In genomic region chr9:35538361-35539234, GRCh38 we compare ENCODE assay signal across 8 cellular contexts. TPM values are rescaled to one million over a fixed set of nuclear protein-coding genes. Genes with fewer than 3 reads are reported as not detected.
DNase-seq lines count a peak whose midpoint lies in the region; ATAC-seq and TF ChIP-seq lines count a peak whose summit lies in the region.

No MANE protein-coding gene starts in this region.

- H3K9ac ChIP-seq in BLaER1 treated with 17β-estradiol and CSF1 and Interleukin-3, amounts not matched to agents 10 nM and 100 nM = peak overlapping the region in 1 of 11 experiments; percentile 23; a peak in 1 of 22 replicates
- H3K9ac ChIP-seq in parathyroid adenoma = no peak overlapping the region

- no peaks in the 10 kb centered on the region for H3K9me3 Mint-ChIP-seq in Caco-2 (ENCODE audit: unreplicated experiment)

- H3K27me3 Mint-ChIP-seq in Caco-2 (ENCODE audit: insufficient read depth, unreplicated experiment) = no peaks in the 10 kb centered on the region

- CTCF ChIA-PET in Caco-2 (lab: Charles Lee) = no interaction called here

- H3K4me3 ChIP-seq in BLaER1 treated with 17β-estradiol and CSF1 and Interleukin-3, amounts not matched to agents 10 nM and 100 nM = no peak overlapping the region
- H3K4me3 ChIP-seq in heart right ventricle = peak overlapping the region; percentile 11 to 66 (median 50)
- peak overlapping the region; percentile 39 for H3K4me3 ChIP-seq in parathyroid adenoma (ENCODE audit: low read depth, low read length)
- no peak overlapping the region for H3K4me3 ChIP-seq in Caco-2 (ENCODE audit: low read depth, low read length)

- no TSS peak for BruUV-seq in Caco-2 (replicated peaks; lab: Mats Ljungman, UMichigan)

- ATAC-seq in heart right ventricle = peak; percentile 83 to 92 (median 89)
- ATAC-seq in HG03432 (IDR thresholded peaks at IDR 0.05; ENCODE audit: unreplicated experiment) = no peak
- no peak for ATAC-seq in GM18873 (IDR thresholded peaks at IDR 0.05; ENCODE audit: low FRiP score, unreplicated experiment)
- ATAC-seq in HG02610 (IDR thresholded peaks at IDR 0.05; ENCODE audit: unreplicated experiment) = no peak

- H3K9me3 ChIP-seq in BLaER1 treated with 17β-estradiol and CSF1 and Interleukin-3, amounts not matched to agents 10 nM and 100 nM (replicated peaks in 1 of 11) = peaks cover 0 to 15% (median 3%) of the 10 kb centered on the region in 11 experiments; a peak in 4 of 22 replicates
- H3K9me3 ChIP-seq in heart right ventricle (no peaks in the 10 kb centered on the region), parathyroid adenoma (ENCODE audit: control insufficient read depth, low read length) (no peaks in the 10 kb centered on the region), Caco-2 (no peaks in the 10 kb centered on the region)

- no peak overlapping the region for H3K27ac Mint-ChIP-seq in Caco-2 (ENCODE audit: unreplicated experiment)

- intact Hi-C loops in heart right ventricle (cut with DNase I) = loop anchor here in 4 of 10 donors (2.0 to 5.0 kb wide), 2 partner anchors 28 to 46 kb away; partner anchors contain the start of gene RUSC2 (in 3 of the 4)
- intact Hi-C loops in Caco-2 (cut with micrococcal nuclease; ENCODE audit: unreplicated experiment) = loop anchor here (1.0 kb wide), 1 partner anchor 48 kb away; the partner anchor contains the start of gene RUSC2

- no peaks in the 10 kb centered on the region for H3K27me3 ChIP-seq in BLaER1 treated with 17β-estradiol and CSF1 and Interleukin-3, amounts not matched to agents 10 nM and 100 nM
- H3K27me3 ChIP-seq in heart right ventricle (no peaks in the 10 kb centered on the region), parathyroid adenoma (ENCODE audit: control insufficient read depth, insufficient read depth, low read length) (no peaks in the 10 kb centered on the region), Caco-2 (replicated peaks; ENCODE audit: control insufficient read depth, insufficient read depth, low read length) (no peaks in the 10 kb centered on the region)

- peak; percentile 76 to 78 for DNase-seq in heart right ventricle
- no peak for DNase-seq in Caco-2

- peaks cover 0 to 29% (median 0%) of the 10 kb centered on the region in 11 experiments; a peak in 5 of 22 replicates for H3K36me3 ChIP-seq in BLaER1 treated with 17β-estradiol and CSF1 and Interleukin-3, amounts not matched to agents 10 nM and 100 nM
- H3K36me3 ChIP-seq in heart right ventricle = peaks cover 0 to 5% (median 0%) of the 10 kb centered on the region in 9 donors
- H3K36me3 ChIP-seq in parathyroid adenoma (ENCODE audit: control insufficient read depth, insufficient read depth, low read length) = no peaks in the 10 kb centered on the region
- no peaks in the 10 kb centered on the region for H3K36me3 ChIP-seq in Caco-2 (ENCODE audit: control insufficient read depth, insufficient read depth, low read length)

- H3K4me2 ChIP-seq in BLaER1 treated with 17β-estradiol and CSF1 and Interleukin-3, amounts not matched to agents 10 nM and 100 nM = peak overlapping the region; percentile 14 to 62 (median 41); a peak in 19 of 22 replicates
- peak overlapping the region; percentile 9 for H3K4me2 ChIP-seq in parathyroid adenoma (ENCODE audit: low read length)

- no peak for TF ChIP-seq CTCF in heart right ventricle (IDR thresholded peaks at IDR 0.05)
- TF ChIP-seq CTCF in parathyroid adenoma (IDR thresholded peaks at IDR 0.05) = no peak
- no peak for TF ChIP-seq CTCF in Caco-2 (IDR thresholded peaks at IDR 0.05; ENCODE audit: insufficient read depth in 1 of 2, low read depth in 1 of 2, low read length in 1 of 2, severe bottlenecking in 1 of 2, unreplicated experiment in 1 of 2)

- WGBS in adipose tissue, 3 donors = 20 to 54% (median 21%) methylated on average over 18 of the region's 18 CpGs
- 18 to 22% methylated on average over 18 of the region's 18 CpGs for WGBS in heart right ventricle, 2 donors

- POLR2A ChIA-PET in Caco-2 (lab: Charles Lee) = interaction anchor here (0.6 kb wide), 1 partner anchor 57 kb away, joined by 4 read pairs; no protein-coding TSS in a partner anchor

- peaks cover 4% of the 10 kb centered on the region for H3K36me3 Mint-ChIP-seq in Caco-2 (ENCODE audit: insufficient read depth, unreplicated experiment)

- peaks cover 0 to 16% (median 13%) of the 10 kb centered on the region in 10 experiments; a peak in 18 of 20 replicates for H3K4me1 ChIP-seq in BLaER1 treated with 17β-estradiol and CSF1 and Interleukin-3, amounts not matched to agents 10 nM and 100 nM
- H3K4me1 ChIP-seq in heart right ventricle (peaks cover 11 to 75% (median 53%) of the 10 kb centered on the region in 9 donors), parathyroid adenoma (no peaks in the 10 kb centered on the region), Caco-2 (no peaks in the 10 kb centered on the region)

- no peak overlapping the region for H3K4me3 Mint-ChIP-seq in Caco-2 (ENCODE audit: unreplicated experiment)

- H3K4me1 Mint-ChIP-seq in Caco-2 (ENCODE audit: low read depth, unreplicated experiment) = no peaks in the 10 kb centered on the region

- no peaks in the 10 kb centered on the region for H3K79me2 ChIP-seq in parathyroid adenoma

- H4K20me1 ChIP-seq in BLaER1 treated with 17β-estradiol and CSF1 and Interleukin-3, amounts not matched to agents 10 nM and 100 nM = peaks cover 0 to 23% (median 0%) of the 10 kb centered on the region in 11 experiments; a peak in 5 of 22 replicates

- peak overlapping the region in 5 of 11 experiments; percentile 5 to 38 (median 25); a peak in 4 of 22 replicates for H3K27ac ChIP-seq in BLaER1 treated with 17β-estradiol and CSF1 and Interleukin-3, amounts not matched to agents 10 nM and 100 nM
- H3K27ac ChIP-seq in adipose tissue (ENCODE audit: low read depth, low read length) (peak overlapping the region; percentile 57), heart right ventricle (peak overlapping the region; percentile 84 to 97 (median 89)), parathyroid adenoma (peak overlapping the region; percentile 70)

- peak overlapping the region; percentile 38 for H2AFZ ChIP-seq in parathyroid adenoma

RNA-seq across cellular contexts. Expression of gene RUSC2, which starts 48.7 kb away (rescaled TPM):
- 10 to 100 TPM in 2 of 3 donors, 1 to 10 TPM in 1; 5.8 to 18.3 (median 17.1) TPM for polyA plus RNA-seq in adipose tissue
- 10 to 100 TPM; 22.1 to 34.9 (median 28.2) TPM for total RNA-seq in heart right ventricle
- polyA plus RNA-seq in heart right ventricle = 10 to 100 TPM; 22.5 to 32.7 TPM
- total RNA-seq in Caco-2 (2022) = 13.0 and 13.5 TPM in 2 replicates

Comparison
In these comparisons a context has a peak if more than half of its experiments do, and no peak if none do; other contexts are left out.
1. H3K4me3 ChIP-seq: peak in heart right ventricle (10 of 10) and parathyroid adenoma (single experiment); none in BLaER1 treated with 17β-estradiol and CSF1 and Interleukin-3, amounts not matched to agents 10 nM and 100 nM (0 of 10) and Caco-2 (single experiment).
2. ATAC-seq: peak in heart right ventricle (8 of 8); none in HG03432 (single experiment), GM18873 (single experiment) and HG02610 (single experiment).
3. DNase-seq: peak in heart right ventricle (2 of 2); none in Caco-2 (0 of 2).